ENCODE assay signal across 8 cellular contexts in genomic region chr13:33787051-33787591, GRCh38. TPM values are rescaled to one million over a fixed set of nuclear protein-coding genes. Genes with fewer than 3 reads are reported as not detected.
DNase-seq lines count a peak whose midpoint lies in the region; ATAC-seq and TF ChIP-seq lines count a peak whose summit lies in the region.

No MANE protein-coding gene starts in this region.

- in situ Hi-C loops in SK-MEL-5 (cut with HindIII; ENCODE audit: low pct_unique_long_range_greater_than_20kb, low sequenced_read_pairs), result no loop called here
- in situ Hi-C loops in G401 (cut with HindIII; ENCODE audit: low sequenced_read_pairs), result no loop called here

- peak; percentile 44 for DNase-seq in ELR (ENCODE audit: low read depth)
- DNase-seq in HFF-Myc (ENCODE audit: extremely low read depth, low read depth), result no peak
- DNase-seq in SK-MEL-5 (ENCODE audit: low read depth, low spot score), result peak; percentile 50
- DNase-seq in germinal center (ENCODE audit: low spot score), result peak; percentile 14
- DNase-seq in superior temporal gyrus (ENCODE audit: extremely low spot score), result no peak
- DNase-seq in G401 (ENCODE audit: low spot score), result no peak
- no peak for DNase-seq in iPS-NIHi11 (ENCODE audit: low spot score)

- TF ChIP-seq CTCF in HFF-Myc (IDR thresholded peaks at IDR 0.05; ENCODE audit: low read depth, low read length, missing control alignments), result no peak

- no peak for ATAC-seq in GM21360 (IDR thresholded peaks at IDR 0.05; ENCODE audit: unreplicated experiment)

- H3K4me3 ChIP-seq in HFF-Myc (replicated peaks; ENCODE audit: low read depth, low read length), result peak overlapping the region; percentile 27

RNA-seq across cellular contexts. Expression of gene RFC3, which starts 30.8 kb away (rescaled TPM):
- total RNA-seq in SK-MEL-5 (2014; rRNA removed; shearing (Covaris generic)), result 44.3 and 44.4 TPM in 2 replicates
- polyA plus RNA-seq in SK-MEL-5 (2015; cell fraction: cytosol; rRNA removed), result 60.2 and 72.9 TPM in 2 replicates
- 84.1 and 87.8 TPM in 2 replicates for polyA plus RNA-seq in SK-MEL-5 (2015; cell fraction: nucleus; rRNA removed)
- 43.1 and 58.2 TPM in 2 replicates for total RNA-seq in G401 (2014; rRNA removed; shearing (Covaris generic))

Comparison
In these comparisons a context has a peak if more than half of its experiments do, and no peak if none do; other contexts are left out.
1. DNase-seq: peak in ELR (single experiment), SK-MEL-5 (single experiment) and germinal center (single experiment); none in HFF-Myc (single experiment), superior temporal gyrus (single experiment), G401 (single experiment) and iPS-NIHi11 (single experiment).